In the genomic region with DNA sequence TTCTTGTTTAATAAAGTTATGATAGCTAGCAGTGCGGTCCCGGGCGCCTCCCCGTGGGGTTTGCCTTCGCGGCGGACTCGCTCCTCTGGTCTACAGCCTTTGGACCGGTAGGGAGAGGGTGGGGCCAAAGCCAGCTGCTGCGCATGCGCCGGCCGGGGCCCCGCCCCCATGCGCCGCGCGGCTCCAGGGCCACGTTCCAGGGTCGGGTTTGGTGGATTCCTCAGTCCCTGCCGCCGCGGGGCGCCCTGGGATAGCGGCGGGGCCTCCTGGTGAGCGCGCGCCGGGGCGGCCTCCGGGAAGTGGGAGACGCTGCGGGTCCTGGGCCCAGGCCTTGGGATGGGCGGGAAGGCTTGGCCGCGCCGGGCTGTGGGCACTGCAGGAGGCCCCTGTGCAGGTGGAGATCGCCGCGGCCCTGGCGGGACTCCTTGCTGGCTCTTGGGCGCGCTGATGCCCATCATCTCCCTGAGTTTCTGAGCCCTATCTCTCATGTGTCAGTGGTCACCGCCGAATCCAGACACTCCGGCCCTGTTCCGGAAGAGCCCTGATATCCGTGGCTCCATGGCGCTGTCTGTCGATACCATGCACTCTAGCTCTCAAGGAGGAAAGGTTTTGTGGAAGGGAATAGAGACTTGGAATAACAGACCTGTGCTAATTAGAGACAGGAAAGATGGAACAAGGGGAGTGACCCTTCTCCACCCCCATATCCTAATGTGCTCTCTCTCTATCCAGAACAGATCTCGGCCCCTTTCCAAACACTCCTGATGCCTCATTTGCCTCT, we compare ENCODE assay signal across 1 cellular context.
TF ChIP-seq lines count a peak whose summit lies in the region.

Gene VARS2 (plus strand): TSS at position 163 of the 778 bp plus-strand sequence. CDS start 599 bp downstream, at position 762.

TF ChIP-seq in HEK293, 187 proteins besides CTCF, POLR2A, EP300 and RAD21 (continued from another document and continues in another):
- TF ChIP-seq, protein P1, sequence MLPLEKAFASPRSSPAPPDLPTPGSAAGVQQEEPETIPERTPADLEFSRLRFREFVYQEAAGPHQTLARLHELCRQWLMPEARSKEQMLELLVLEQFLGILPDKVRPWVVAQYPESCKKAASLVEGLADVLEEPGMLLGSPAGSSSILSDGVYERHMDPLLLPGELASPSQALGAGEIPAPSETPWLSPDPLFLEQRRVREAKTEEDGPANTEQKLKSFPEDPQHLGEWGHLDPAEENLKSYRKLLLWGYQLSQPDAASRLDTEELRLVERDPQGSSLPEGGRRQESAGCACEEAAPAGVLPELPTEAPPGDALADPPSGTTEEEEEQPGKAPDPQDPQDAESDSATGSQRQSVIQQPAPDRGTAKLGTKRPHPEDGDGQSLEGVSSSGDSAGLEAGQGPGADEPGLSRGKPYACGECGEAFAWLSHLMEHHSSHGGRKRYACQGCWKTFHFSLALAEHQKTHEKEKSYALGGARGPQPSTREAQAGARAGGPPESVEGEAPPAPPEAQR (tag by site-specific recombination; IDR thresholded peaks at IDR 0.05), result no peak
- TF ChIP-seq ZNF677 (tag by site-specific recombination; IDR thresholded peaks at IDR 0.05) (0 out of 2 replicates have a peak, but pooled peaks have one; percentile 14), EGR2 (tag by site-specific recombination; IDR thresholded peaks at IDR 0.05; ENCODE audit: low read depth) (no peak), ZNF214 (tag by site-specific recombination; IDR thresholded peaks at IDR 0.05; ENCODE audit: borderline replicate concordance) (no peak), TCF7L2 (IDR thresholded peaks at IDR 0.05; ENCODE audit: borderline replicate concordance, low read depth, low read length) (no peak), ZNF202 (tag by site-specific recombination; IDR thresholded peaks at IDR 0.05; ENCODE audit: borderline replicate concordance) (no peak), ZNF654 (tag by site-specific recombination; IDR thresholded peaks at IDR 0.05; ENCODE audit: low read depth) (no peak; the same call in 1 of the 2 replicates), ELK4 (IDR thresholded peaks at IDR 0.05; ENCODE audit: borderline replicate concordance, low read depth, low read length) (no peak), ZFP37 (tag by site-specific recombination; IDR thresholded peaks at IDR 0.05) (no peak), ZNF664 (tag by site-specific recombination; IDR thresholded peaks at IDR 0.05) (no peak), KLF8 (tag by site-specific recombination; IDR thresholded peaks at IDR 0.05) (peak; percentile 65; the same call in 1 of the 2 replicates), ZNF585B (tag by site-specific recombination; IDR thresholded peaks at IDR 0.05) (no peak), ZNF530 (tag by site-specific recombination; IDR thresholded peaks at IDR 0.05; ENCODE audit: low read depth) (no peak), HOXD13 (CRISPR knock-in tag; IDR thresholded peaks at IDR 0.05; ENCODE audit: borderline replicate concordance) (no peak), KLF9 (tag by site-specific recombination; IDR thresholded peaks at IDR 0.05; ENCODE audit: low read depth) (peak; percentile 81), TRIM28 (IDR thresholded peaks at IDR 0.05; ENCODE audit: borderline replicate concordance, low read length) (no peak), ZNF501 (tag by site-specific recombination; IDR thresholded peaks at IDR 0.05) (peak; percentile 92), ZNF324 (tag by site-specific recombination; IDR thresholded peaks at IDR 0.05) (0 out of 2 replicates have a peak, but pooled peaks have one; percentile 23), ZNF311 (tag by site-specific recombination; IDR thresholded peaks at IDR 0.05; ENCODE audit: borderline replicate concordance) (no peak), GLI2 (tag by site-specific recombination; IDR thresholded peaks at IDR 0.05; ENCODE audit: borderline replicate concordance, low read depth) (no peak), SP3 (tag by site-specific recombination; IDR thresholded peaks at IDR 0.05) (peak; percentile 58), KLF17 (tag by site-specific recombination; IDR thresholded peaks at IDR 0.05) (peak; percentile 69), ZNF843 (tag by site-specific recombination; IDR thresholded peaks at IDR 0.05) (peak; percentile 49; the same call in 1 of the 2 replicates), ZNF280D (tag by site-specific recombination; IDR thresholded peaks at IDR 0.05) (no peak), ZNF140 (tag by site-specific recombination; IDR thresholded peaks at IDR 0.05) (no peak), ZNF513 (tag by site-specific recombination; IDR thresholded peaks at IDR 0.05) (no peak), ZNF280C (tag by site-specific recombination; IDR thresholded peaks at IDR 0.05) (no peak), ZNF558 (tag by site-specific recombination; IDR thresholded peaks at IDR 0.05) (no peak), REPIN1 (tag by site-specific recombination; IDR thresholded peaks at IDR 0.05; ENCODE audit: low read depth) (no peak), ZNF169 (tag by site-specific recombination; IDR thresholded peaks at IDR 0.05) (no peak), ZNF658 (tag by site-specific recombination; IDR thresholded peaks at IDR 0.05) (no peak), ZNF114 (tag by site-specific recombination; IDR thresholded peaks at IDR 0.05) (no peak), ZNF112 (tag by site-specific recombination; IDR thresholded peaks at IDR 0.05) (no peak), ZNF76 (tag by site-specific recombination; IDR thresholded peaks at IDR 0.05; ENCODE audit: borderline replicate concordance, low read depth) (peak; percentile 91), ZNF248 (tag by site-specific recombination; IDR thresholded peaks at IDR 0.05) (no peak), ZNF155 (tag by site-specific recombination; IDR thresholded peaks at IDR 0.05) (no peak), ZNF133 (tag by site-specific recombination; IDR thresholded peaks at IDR 0.05) (no peak), ZBTB1 (tag by site-specific recombination; IDR thresholded peaks at IDR 0.05) (no peak), ZNF629 (tag by site-specific recombination; IDR thresholded peaks at IDR 0.05) (peak; percentile 45; the same call in 1 of the 2 replicates), ZBTB8A (tag by site-specific recombination; IDR thresholded peaks at IDR 0.05) (peak; percentile 70), ZBTB11 (tag by site-specific recombination; conservative IDR thresholded peaks at IDR 0.05; ENCODE audit: low read depth) (no peak), ZBTB7A (tag by site-specific recombination; IDR thresholded peaks at IDR 0.05; ENCODE audit: low read depth) (no peak), ZNF747 (tag by site-specific recombination; IDR thresholded peaks at IDR 0.05) (no peak), ZEB2 (tag by site-specific recombination; IDR thresholded peaks at IDR 0.05) (peak; percentile 82)
- TF ChIP-seq, protein P2, sequence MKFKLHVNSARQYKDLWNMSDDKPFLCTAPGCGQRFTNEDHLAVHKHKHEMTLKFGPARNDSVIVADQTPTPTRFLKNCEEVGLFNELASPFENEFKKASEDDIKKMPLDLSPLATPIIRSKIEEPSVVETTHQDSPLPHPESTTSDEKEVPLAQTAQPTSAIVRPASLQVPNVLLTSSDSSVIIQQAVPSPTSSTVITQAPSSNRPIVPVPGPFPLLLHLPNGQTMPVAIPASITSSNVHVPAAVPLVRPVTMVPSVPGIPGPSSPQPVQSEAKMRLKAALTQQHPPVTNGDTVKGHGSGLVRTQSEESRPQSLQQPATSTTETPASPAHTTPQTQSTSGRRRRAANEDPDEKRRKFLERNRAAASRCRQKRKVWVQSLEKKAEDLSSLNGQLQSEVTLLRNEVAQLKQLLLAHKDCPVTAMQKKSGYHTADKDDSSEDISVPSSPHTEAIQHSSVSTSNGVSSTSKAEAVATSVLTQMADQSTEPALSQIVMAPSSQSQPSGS (tag by site-specific recombination; IDR thresholded peaks at IDR 0.05; ENCODE audit: low read depth), result no peak
